In the genomic region with DNA sequence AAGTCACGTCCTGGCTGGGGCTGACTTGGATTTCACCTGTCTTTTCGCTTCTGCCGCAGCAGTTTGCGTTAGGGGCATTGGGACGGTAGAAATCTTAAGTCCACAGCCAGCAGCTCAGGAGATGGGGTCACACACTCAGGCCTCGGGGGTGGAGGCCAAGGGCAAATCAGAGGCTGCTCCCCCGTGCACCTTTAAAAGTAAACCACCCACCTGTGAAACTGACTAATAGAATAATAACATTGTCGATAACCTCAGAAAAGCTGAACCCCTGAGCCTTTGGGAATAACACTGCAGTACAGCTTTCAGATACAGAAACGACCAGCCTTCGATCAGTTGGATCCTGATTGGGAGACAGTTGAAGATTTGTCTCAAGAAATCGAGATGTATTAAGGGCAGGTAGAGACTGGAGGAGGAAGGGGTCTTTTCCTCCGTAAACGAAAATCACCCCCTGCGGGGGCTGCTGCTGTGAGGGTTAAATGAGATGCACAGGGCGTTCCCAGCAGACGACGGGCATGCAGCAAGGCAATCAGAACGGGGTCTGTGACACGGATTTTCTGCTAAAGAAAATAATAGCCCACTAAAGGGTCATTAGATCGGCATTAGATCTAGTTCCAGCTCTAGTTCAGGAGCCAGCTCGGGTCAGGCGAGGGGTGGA, we compare ENCODE assay signal across 11 cellular contexts. TPM values are rescaled to one million over a fixed set of nuclear protein-coding genes. Genes with fewer than 3 reads are reported as not detected.
A peak's percentile ranks its signal among the peaks of the same experiment; 100 is the strongest.
DNase-seq lines count a peak whose midpoint lies in the region; ATAC-seq and TF ChIP-seq lines count a peak whose summit lies in the region.
"Had no signal": no experiment of that assay in that cellular context is flagged by ENCODE, and none has a peak within 500 bp of the region (broad histone marks: within the 10 kb centered on the region; RNA-seq: fewer than 3 reads in every experiment).

No MANE protein-coding gene starts in this region.

- CTCF ChIA-PET in naive thymus-derived CD4-positive, alpha-beta T cell (lab: Charles Lee), result interaction anchor here (0.7 to 5.6 kb wide), 13 partner anchors 11 to 267 kb away, joined by 3 to 60 read pairs (median 6); no protein-coding TSS in a partner anchor

- ATAC-seq in GM21723 (IDR thresholded peaks at IDR 0.05; ENCODE audit: unreplicated experiment) (peak; percentile 17), T-helper 17 cell (no peak), GM18498 (IDR thresholded peaks at IDR 0.05; ENCODE audit: unreplicated experiment) (no peak)
- ATAC-seq in naive thymus-derived CD4-positive, alpha-beta T cell, result no peak

- peaks cover 8% of the 10 kb centered on the region for H3K4me1 Mint-ChIP-seq in CD14-positive monocyte
- peaks cover 12% of the 10 kb centered on the region for H3K4me1 Mint-ChIP-seq in T-helper 17 cell
- peaks cover 4 to 10% (median 9%) of the 10 kb centered on the region in 7 donors for H3K4me1 Mint-ChIP-seq in naive thymus-derived CD4-positive, alpha-beta T cell

- H3K27me3 ChIP-seq in naive thymus-derived CD4-positive, alpha-beta T cell (ENCODE audit: control insufficient read depth in 2 of 2, insufficient read depth in 2 of 2, low read length in 2 of 2), result no peaks in the 10 kb centered on the region
- H3K27me3 ChIP-seq: tibial nerve had no signal

- peaks cover 6 to 7% of the 10 kb centered on the region in 2 donors for H3K4me1 ChIP-seq in naive thymus-derived CD4-positive, alpha-beta T cell (ENCODE audit: control insufficient read depth in 2 of 2, insufficient read depth in 2 of 2, low read length in 2 of 2)

- TF ChIP-seq CTCF in CD14-positive monocyte (IDR thresholded peaks at IDR 0.05), result peak; percentile 20

- H3K4me3 ChIP-seq in naive thymus-derived CD4-positive, alpha-beta T cell (ENCODE audit: low read length), result no peak overlapping the region
- H3K4me3 ChIP-seq: tibial nerve had no signal

- peaks cover 0 to 2% (median 0%) of the 10 kb centered on the region in 7 donors for H3K9me3 Mint-ChIP-seq in CD14-positive monocyte
- H3K9me3 Mint-ChIP-seq in naive thymus-derived CD4-positive, alpha-beta T cell, result peaks cover 0 to 1% (median 0%) of the 10 kb centered on the region in 11 donors
- H3K9me3 Mint-ChIP-seq: WTC11 had no signal

- no peak overlapping the region for H3K27ac ChIP-seq in naive thymus-derived CD4-positive, alpha-beta T cell (ENCODE audit: low read depth, low read length)

- H3K4me3 Mint-ChIP-seq in CD14-positive monocyte (no peak overlapping the region), T-helper 17 cell (peak overlapping the region; percentile 21)
- peak overlapping the region in 2 of 10 donors; percentile 11 to 50 for H3K4me3 Mint-ChIP-seq in naive thymus-derived CD4-positive, alpha-beta T cell

- intact Hi-C loops in CD14-positive monocyte (cut with micrococcal nuclease), result loop anchor here (1.0 to 2.0 kb wide), 3 partner anchors 149 to 265 kb away; no protein-coding TSS in a partner anchor
- intact Hi-C loops in naive thymus-derived CD4-positive, alpha-beta T cell (cut with micrococcal nuclease), result loop anchor here (1.0 to 10.0 kb wide), 4 partner anchors 145 to 775 kb away; no protein-coding TSS in a partner anchor

- peak overlapping the region in 3 of 7 donors; percentile 36 to 74 (median 66) for H3K27ac Mint-ChIP-seq in CD14-positive monocyte
- H3K27ac Mint-ChIP-seq in T-helper 17 cell, result peak overlapping the region; percentile 14
- peak overlapping the region in 6 of 9 donors; percentile 60 to 76 (median 68) for H3K27ac Mint-ChIP-seq in naive thymus-derived CD4-positive, alpha-beta T cell

- H3K27me3 Mint-ChIP-seq in CD14-positive monocyte (ENCODE audit: low read depth in 3 of 3) (peaks cover 0 to 4% (median 4%) of the 10 kb centered on the region in 3 donors), T-helper 17 cell (peaks cover 4% of the 10 kb centered on the region)
- H3K27me3 Mint-ChIP-seq in naive thymus-derived CD4-positive, alpha-beta T cell, result no peaks in the 10 kb centered on the region

- no peak for DNase-seq in CD14-positive monocyte (ENCODE audit: low spot score)
- DNase-seq in T-helper 17 cell, result no peak
- DNase-seq in naive thymus-derived CD4-positive, alpha-beta T cell, result no peak
- DNase-seq in EL, result no peak
- no peak for DNase-seq in globus pallidus (ENCODE audit: low spot score)
- DNase-seq in NCI-H510A (lab: John Stamatoyannopoulos, UW), result no peak
- DNase-seq: cerebellar nuclear complex had no signal

- no peaks in the 10 kb centered on the region for H3K9me3 ChIP-seq in T-helper 17 cell (ENCODE audit: control insufficient read depth, low read length, poor library complexity, severe bottlenecking)
- H3K9me3 ChIP-seq in naive thymus-derived CD4-positive, alpha-beta T cell (ENCODE audit: control insufficient read depth in 2 of 3, low read length in 3 of 3), result no peaks in the 10 kb centered on the region
- H3K9me3 ChIP-seq: tibial nerve had no signal

- POLR2A ChIA-PET in naive thymus-derived CD4-positive, alpha-beta T cell (lab: Charles Lee), result interaction anchor here (0.8 kb wide), 1 partner anchor 808 kb away, joined by 3 read pairs; no protein-coding TSS in a partner anchor

- peaks cover 31 to 50% of the 10 kb centered on the region in 2 donors for H3K36me3 Mint-ChIP-seq in CD14-positive monocyte
- H3K36me3 Mint-ChIP-seq in T-helper 17 cell (ENCODE audit: low read depth), result peaks cover 2% of the 10 kb centered on the region
- peaks cover 1 to 17% (median 5%) of the 10 kb centered on the region in 5 donors for H3K36me3 Mint-ChIP-seq in naive thymus-derived CD4-positive, alpha-beta T cell

- H3K36me3 ChIP-seq in naive thymus-derived CD4-positive, alpha-beta T cell (ENCODE audit: control insufficient read depth in 2 of 3, insufficient read depth in 3 of 3, low read length in 3 of 3), result peaks cover 0 to 34% (median 0%) of the 10 kb centered on the region in 3 experiments

RNA-seq across cellular contexts. Expression of gene NFATC1, which starts 16.4 kb away (rescaled TPM):
- polyA plus RNA-seq in CD14-positive monocyte, result 1 to 10 TPM; 7.8 to 8.3 TPM
- 10 to 100 TPM; 73.4 to 77.8 TPM for total RNA-seq in T-helper 17 cell
- total RNA-seq in naive thymus-derived CD4-positive, alpha-beta T cell, result 10 to 100 TPM; 44.3 to 87.2 (median 53.8) TPM
- polyA plus RNA-seq in naive thymus-derived CD4-positive, alpha-beta T cell, result 10 to 100 TPM; 27.1 to 49.9 TPM
